Comparison of ENCODE assay signal across 31 cellular contexts in genomic region chr1:193176788-193177187, GRCh38. TPM values are rescaled to one million over a fixed set of nuclear protein-coding genes. Genes with fewer than 3 reads are reported as not detected.
"Had no signal": no experiment of that assay in that cellular context is flagged by ENCODE, and none has a peak within 500 bp of the region (broad histone marks: within the 10 kb centered on the region; RNA-seq: fewer than 3 reads in every experiment).

No MANE protein-coding gene starts in this region.

- H3K27ac ChIP-seq: adrenal gland, body of pancreas, brain microvascular endothelial cell, breast epithelium, VCaP had no signal

- H3K4me1 ChIP-seq: breast epithelium had no signal

- ATAC-seq: activated CD8-positive, alpha-beta T cell treated with anti-CD3 and anti-CD28 coated beads for 36 hours; activated naive CD4-positive, alpha-beta T cell treated with anti-CD3 and anti-CD28 coated beads, Interleukin-2, amount 50 U/mL, for 72 hours; activated T-cell treated with anti-CD3 and anti-CD28 coated beads, Interleukin-2, amount 50 U/mL, for 4 hours; activated T-cell treated with anti-CD3 and anti-CD28 coated beads, Interleukin-2, amount 50 U/mL, for 72 hours; activated T-helper 17 cell treated with anti-CD3 and anti-CD28 coated beads, Interleukin-2, amount 50 U/mL, for 72 hours; body of pancreas had no signal

- H3K27ac Mint-ChIP-seq: activated B cell treated with CpG ODN at 0.5 μM for 24 hours; activated CD4-positive, alpha-beta T cell treated with anti-CD3 and anti-CD28 coated beads, Interleukin-2, amount 10 ng/mL, durations not matched to agents 24 days and 14 days; activated CD8-positive, alpha-beta T cell treated with anti-CD3 and anti-CD28 coated beads for 36 hours; activated naive CD4-positive, alpha-beta T cell treated with anti-CD3 and anti-CD28 coated beads for 36 hours; activated naive CD4-positive, alpha-beta T cell treated with anti-CD3 and anti-CD28 coated beads, Interleukin-2, amount 50 U/mL, for 72 hours; activated naive CD8-positive, alpha-beta T cell treated with anti-CD3 and anti-CD28 coated beads for 36 hours; activated T-helper 1 cell treated with anti-CD3 and anti-CD28 coated beads, Interleukin-12 subunit alpha, Interleukin-12 subunit beta, Interleukin-2, Interleukin-4 antibody, amounts not matched to agents 30 ng/mL and 10 ng/mL and 1 ng/mL, durations not matched to agents 14 hours and 24 hours and 36 hours; T-helper 2 cell treated with Interferon-gamma antibody and Interleukin-4, amounts not matched to agents 5 μg/mL and 100 μg/mL, for 36 hours had no signal

- H3K4me3 Mint-ChIP-seq: activated B cell treated with CpG ODN at 0.5 μM for 24 hours; activated CD4-positive, alpha-beta memory T cell treated with anti-CD3 and anti-CD28 coated beads for 36 hours; activated CD4-positive, alpha-beta T cell treated with anti-CD3 and anti-CD28 coated beads, Interleukin-2, amount 10 ng/mL, durations not matched to agents 24 days and 14 days; activated CD8-positive, alpha-beta T cell treated with anti-CD3 and anti-CD28 coated beads for 36 hours; activated naive CD4-positive, alpha-beta T cell treated with anti-CD3 and anti-CD28 coated beads for 36 hours; activated naive CD8-positive, alpha-beta T cell treated with anti-CD3 and anti-CD28 coated beads for 36 hours; activated T-cell treated with anti-CD3 and anti-CD28 coated beads, Interleukin-2, amount 50 U/mL, for 4 hours; activated T-cell treated with anti-CD3 and anti-CD28 coated beads, Interleukin-2, amount 50 U/mL, for 72 hours; activated T-helper 1 cell treated with anti-CD3 and anti-CD28 coated beads, Interleukin-12 subunit alpha, Interleukin-12 subunit beta, Interleukin-2, Interleukin-4 antibody, amounts not matched to agents 30 ng/mL and 10 ng/mL and 1 ng/mL, durations not matched to agents 14 hours and 24 hours and 36 hours; activated T-helper 17 cell treated with anti-CD3 and anti-CD28 coated beads, Interleukin-2, amount 50 U/mL, for 72 hours; T-helper 2 cell treated with Interferon-gamma antibody and Interleukin-4, amounts not matched to agents 5 μg/mL and 100 μg/mL, for 36 hours had no signal

- H3K9me3 Mint-ChIP-seq: activated B cell treated with CpG ODN at 0.5 μM for 24 hours; activated CD4-positive, alpha-beta T cell treated with anti-CD3 and anti-CD28 coated beads, Interleukin-2, amount 10 ng/mL, durations not matched to agents 24 days and 14 days; activated naive CD4-positive, alpha-beta T cell treated with anti-CD3 and anti-CD28 coated beads for 36 hours; activated naive CD4-positive, alpha-beta T cell treated with anti-CD3 and anti-CD28 coated beads, Interleukin-2, amount 50 U/mL, for 72 hours; activated T-cell treated with anti-CD3 and anti-CD28 coated beads, Interleukin-2, amount 50 U/mL, for 4 hours; activated T-helper 1 cell treated with anti-CD3 and anti-CD28 coated beads, Interleukin-12 subunit alpha, Interleukin-12 subunit beta, Interleukin-2, Interleukin-4 antibody, amounts not matched to agents 30 ng/mL and 10 ng/mL and 1 ng/mL, durations not matched to agents 14 hours and 24 hours and 36 hours; T-helper 2 cell treated with Interferon-gamma antibody and Interleukin-4, amounts not matched to agents 5 μg/mL and 100 μg/mL, for 36 hours had no signal

- H3K27me3 Mint-ChIP-seq: activated B cell treated with CpG ODN at 0.5 μM for 24 hours; activated CD4-positive, alpha-beta memory T cell treated with anti-CD3 and anti-CD28 coated beads for 36 hours; activated CD4-positive, alpha-beta T cell treated with anti-CD3 and anti-CD28 coated beads, Interleukin-2, amount 10 ng/mL, durations not matched to agents 24 days and 14 days; activated CD8-positive, alpha-beta T cell treated with anti-CD3 and anti-CD28 coated beads for 36 hours; activated naive CD8-positive, alpha-beta T cell treated with anti-CD3 and anti-CD28 coated beads for 36 hours; activated T-helper 17 cell treated with anti-CD3 and anti-CD28 coated beads, Interleukin-2, amount 50 U/mL, for 72 hours had no signal

- H3K36me3 ChIP-seq: adrenal gland, brain microvascular endothelial cell, breast epithelium had no signal

- H3K27me3 ChIP-seq: adrenal gland, body of pancreas, brain microvascular endothelial cell, breast epithelium had no signal

- DNase-seq: activated B cell treated with CpG ODN at 0.5 μM for 24 hours; activated CD4-positive, alpha-beta memory T cell treated with anti-CD3 and anti-CD28 coated beads for 36 hours; activated CD4-positive, alpha-beta T cell treated with anti-CD3 and anti-CD28 coated beads for 4 hours; activated CD4-positive, alpha-beta T cell treated with anti-CD3 and anti-CD28 coated beads, Interleukin-2, amount 10 ng/mL, durations not matched to agents 24 days and 14 days; activated CD4-positive, alpha-beta T cell treated with anti-CD3 and anti-CD28 coated beads, Interleukin-2, amount 50 U/mL, for 1 hour; activated CD4-positive, alpha-beta T cell treated with anti-CD3 and anti-CD28 coated beads, Interleukin-2, amount 50 U/mL, for 4 hours; activated CD4-positive, CD25-positive, alpha-beta regulatory T cell treated with anti-CD3 and anti-CD28 coated beads, Interleukin-2, amount 50 U/mL, for 72 hours; activated CD8-positive, alpha-beta memory T cell treated with anti-CD3 and anti-CD28 coated beads, Interleukin-2, amount 50 U/mL, for 4 hours; activated CD8-positive, alpha-beta T cell treated with anti-CD3 and anti-CD28 coated beads for 36 hours; activated effector memory CD4-positive, alpha-beta T cell treated with anti-CD3 and anti-CD28 coated beads, Interleukin-2, amount 50 U/mL, for 16 hours; activated gamma-delta T cell treated with Interleukin-2 at 50 U/mL for 16 hours; activated naive CD4-positive, alpha-beta T cell; activated naive CD4-positive, alpha-beta T cell treated with anti-CD3 and anti-CD28 coated beads for 36 hours; activated naive CD4-positive, alpha-beta T cell treated with anti-CD3 and anti-CD28 coated beads, Interleukin-2, amount 50 U/mL, for 16 hours; activated naive CD8-positive, alpha-beta T cell treated with anti-CD3 and anti-CD28 coated beads for 36 hours; activated T-cell treated with anti-CD3 and anti-CD28 coated beads, Interleukin-2, amount 50 U/mL, for 4 hours; activated T-cell treated with anti-CD3 and anti-CD28 coated beads, Interleukin-2, amount 50 U/mL, for 72 hours; adrenal gland; amniotic stem cell; aorta; body of pancreas; brain microvascular endothelial cell; central memory CD4-positive, alpha-beta T cell; T-helper 2 cell; T-helper 9 cell had no signal

- H3K4me3 ChIP-seq: adrenal gland, body of pancreas, breast epithelium had no signal

- H3K9me3 ChIP-seq: adrenal gland, body of pancreas, breast epithelium had no signal

RNA-seq across cellular contexts. Expression of gene B3GALT2, which starts 9.6 kb away (rescaled TPM):
- total RNA-seq: activated B cell treated with CpG ODN at 0.5 μM for 24 hours; activated naive CD4-positive, alpha-beta T cell treated with anti-CD3 and anti-CD28 coated beads for 36 hours; activated naive CD4-positive, alpha-beta T cell treated with anti-CD3 and anti-CD28 coated beads, Interleukin-2, amount 50 U/mL, for 72 hours; activated naive CD8-positive, alpha-beta T cell treated with anti-CD3 and anti-CD28 coated beads for 36 hours had no signal
